ENCODE assay signal across 1 cellular context in the genomic region with DNA sequence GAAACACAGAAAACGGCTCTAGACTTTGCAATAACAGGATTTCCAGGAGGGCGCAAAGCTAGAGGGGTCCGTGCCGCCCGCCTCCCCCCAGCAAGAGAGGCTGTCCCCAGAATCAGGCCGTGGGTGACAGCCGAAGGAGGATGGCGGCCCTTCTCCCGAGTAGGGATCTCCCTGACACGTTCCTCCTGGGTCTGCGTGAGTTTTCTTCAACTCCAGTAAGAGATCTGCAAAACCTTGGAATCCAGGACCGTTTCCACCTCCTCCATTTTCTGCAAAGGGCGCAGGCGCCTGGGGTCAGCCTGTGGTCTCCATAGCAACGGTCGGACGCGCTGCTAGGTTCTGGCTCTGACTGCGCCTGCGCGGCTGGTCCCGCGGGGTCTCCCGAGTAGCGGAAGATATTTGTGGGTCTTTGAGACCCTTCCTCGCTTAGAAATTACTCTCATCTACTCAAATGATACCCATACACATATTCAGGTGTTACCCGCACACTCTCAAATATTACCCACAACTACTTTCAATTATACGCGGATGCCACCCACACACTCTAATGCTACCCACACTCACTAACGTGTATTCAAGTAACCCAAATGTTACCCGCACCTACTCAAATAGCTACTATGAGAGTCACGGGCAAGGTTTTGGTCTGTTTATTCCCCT.
TF ChIP-seq lines count a peak whose summit lies in the region.

No MANE protein-coding gene starts in this region.

TF ChIP-seq in H1, 55 proteins besides CTCF, POLR2A, EP300 and RAD21 (continued from another document):
- no peak for TF ChIP-seq RBBP5 (IDR thresholded peaks at IDR 0.05; ENCODE audit: borderline replicate concordance, low read depth, low read length)
- TF ChIP-seq PHF8 (conservative IDR thresholded peaks at IDR 0.05; ENCODE audit: low read depth, low read length) = no peak
- TF ChIP-seq BACH1 (IDR thresholded peaks at IDR 0.05; ENCODE audit: low read length) = no peak
- 0 out of 2 replicates have a peak, but pooled peaks have one; percentile 23 for TF ChIP-seq TEAD4 (IDR thresholded peaks at IDR 0.05; ENCODE audit: low read depth, low read length)
- TF ChIP-seq POU5F1 (IDR thresholded peaks at IDR 0.05; ENCODE audit: low read depth, low read length) = no peak
- TF ChIP-seq SIRT6 (IDR thresholded peaks at IDR 0.05; ENCODE audit: low read length) = no peak
- TF ChIP-seq SAP30 (IDR thresholded peaks at IDR 0.05; ENCODE audit: insufficient read depth, insufficient replicate concordance, low read length) = peak; percentile 85
- TF ChIP-seq, protein P1, sequence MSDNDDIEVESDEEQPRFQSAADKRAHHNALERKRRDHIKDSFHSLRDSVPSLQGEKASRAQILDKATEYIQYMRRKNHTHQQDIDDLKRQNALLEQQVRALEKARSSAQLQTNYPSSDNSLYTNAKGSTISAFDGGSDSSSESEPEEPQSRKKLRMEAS (IDR thresholded peaks at IDR 0.05) = no peak
- TF ChIP-seq NANOG (IDR thresholded peaks at IDR 0.05; ENCODE audit: insufficient read depth, low read depth, low read length, poor library complexity, severe bottlenecking) = no peak
- TF ChIP-seq JUN (IDR thresholded peaks at IDR 0.05; ENCODE audit: low read depth, low read length) = no peak
- no peak for TF ChIP-seq KDM1A (IDR thresholded peaks at IDR 0.05; ENCODE audit: borderline replicate concordance, low read length)
- no peak for TF ChIP-seq CBX5 (IDR thresholded peaks at IDR 0.05; ENCODE audit: low read depth, low read length)
- no peak for TF ChIP-seq KDM5A (IDR thresholded peaks at IDR 0.05; ENCODE audit: low read length)
- TF ChIP-seq, protein P2, sequence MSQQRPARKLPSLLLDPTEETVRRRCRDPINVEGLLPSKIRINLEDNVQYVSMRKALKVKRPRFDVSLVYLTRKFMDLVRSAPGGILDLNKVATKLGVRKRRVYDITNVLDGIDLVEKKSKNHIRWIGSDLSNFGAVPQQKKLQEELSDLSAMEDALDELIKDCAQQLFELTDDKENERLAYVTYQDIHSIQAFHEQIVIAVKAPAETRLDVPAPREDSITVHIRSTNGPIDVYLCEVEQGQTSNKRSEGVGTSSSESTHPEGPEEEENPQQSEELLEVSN (IDR thresholded peaks at IDR 0.05) = no peak
- TF ChIP-seq JUND (IDR thresholded peaks at IDR 0.05; ENCODE audit: low read length) = no peak
- peak; percentile 83 for TF ChIP-seq KDM4A (IDR thresholded peaks at IDR 0.05; ENCODE audit: low read depth, low read length, severe bottlenecking)
- no peak for TF ChIP-seq BRCA1 (IDR thresholded peaks at IDR 0.05; ENCODE audit: low read depth, low read length)
- 0 out of 2 replicates have a peak, but pooled peaks have one; percentile 29 for TF ChIP-seq YY1 (IDR thresholded peaks at IDR 0.05; ENCODE audit: low read depth, low read length)
- peak in 1 of 2 experiments; percentile 84; a peak in 2 of 4 replicates for TF ChIP-seq SIN3A (conservative IDR thresholded peaks at IDR 0.05 in 1 of 2, IDR thresholded peaks at IDR 0.05 in 1 of 2; ENCODE audit: low read depth in 1 of 2, low read length in 2 of 2)
- no peak for TF ChIP-seq ASH2L (IDR thresholded peaks at IDR 0.05; ENCODE audit: low read length)
